Comparison of ENCODE assay signal across 17 cellular contexts in the genomic region with DNA sequence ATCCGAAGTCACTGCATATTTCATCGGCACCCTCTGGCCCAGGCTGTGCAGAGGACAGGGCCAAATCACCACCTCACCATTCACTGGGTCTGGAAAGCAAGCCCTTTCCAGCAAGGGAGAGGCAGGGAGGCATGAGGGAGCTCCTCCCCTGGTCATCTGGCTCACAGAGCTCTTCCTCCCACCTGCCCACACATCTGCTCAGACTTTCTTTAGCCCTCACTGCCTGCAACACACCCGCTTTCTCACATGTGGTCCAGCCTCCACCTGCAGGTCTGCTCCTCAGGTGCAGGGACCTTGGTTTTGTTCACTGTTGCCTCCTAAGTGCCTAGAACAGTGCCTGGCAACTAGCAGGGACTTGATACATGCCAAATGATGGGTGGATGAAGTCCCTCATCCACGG.
DNase-seq lines count a peak whose midpoint lies in the region; ATAC-seq lines count a peak whose summit lies in the region.
"Had no signal": no experiment of that assay in that cellular context is flagged by ENCODE, and none has a peak within 500 bp of the region (broad histone marks: within the 10 kb centered on the region; RNA-seq: fewer than 3 reads in every experiment).

No MANE protein-coding gene starts in this region.

- no peaks in the 10 kb centered on the region for H3K9me3 Mint-ChIP-seq in activated naive CD4-positive, alpha-beta T cell treated with anti-CD3 and anti-CD28 coated beads, Interleukin-2, amount 50 U/mL, for 24 hours
- no peaks in the 10 kb centered on the region for H3K9me3 Mint-ChIP-seq in effector memory CD8-positive, alpha-beta T cell
- no peaks in the 10 kb centered on the region for H3K9me3 Mint-ChIP-seq in stimulated activated memory B cell treated with anti-CD40 and anti-IgM and Interleukin-4, amounts not matched to agents 10 μg/mL and 1 μg/mL and 100 μg/mL, for 72 hours

- no peaks in the 10 kb centered on the region for H3K36me3 Mint-ChIP-seq in activated naive CD4-positive, alpha-beta T cell treated with anti-CD3 and anti-CD28 coated beads, Interleukin-2, amount 50 U/mL, for 24 hours
- peaks cover 47% of the 10 kb centered on the region for H3K36me3 Mint-ChIP-seq in effector memory CD8-positive, alpha-beta T cell (ENCODE audit: insufficient read depth)
- H3K36me3 Mint-ChIP-seq in stimulated activated memory B cell treated with anti-CD40 and anti-IgM and Interleukin-4, amounts not matched to agents 10 μg/mL and 1 μg/mL and 100 μg/mL, for 72 hours = no peaks in the 10 kb centered on the region

- H3K4me1 Mint-ChIP-seq in activated naive CD4-positive, alpha-beta T cell treated with anti-CD3 and anti-CD28 coated beads, Interleukin-2, amount 50 U/mL, for 24 hours = peaks cover 80% of the 10 kb centered on the region
- H3K4me1 Mint-ChIP-seq in effector memory CD8-positive, alpha-beta T cell (ENCODE audit: low read depth in 2 of 2) = peaks cover 55 to 56% of the 10 kb centered on the region in 2 donors
- H3K4me1 Mint-ChIP-seq in stimulated activated memory B cell treated with anti-CD40 and anti-IgM and Interleukin-4, amounts not matched to agents 10 μg/mL and 1 μg/mL and 100 μg/mL, for 72 hours = peaks cover 96% of the 10 kb centered on the region

- ATAC-seq in effector memory CD8-positive, alpha-beta T cell (replicated peaks) = no peak
- no peak for ATAC-seq in stimulated activated memory B cell treated with anti-CD40 and anti-IgM and Interleukin-4, amounts not matched to agents 10 μg/mL and 1 μg/mL and 100 μg/mL, for 72 hours
- ATAC-seq in HG03175 (IDR thresholded peaks at IDR 0.05; ENCODE audit: unreplicated experiment) = no peak
- ATAC-seq: activated CD4-positive, CD25-positive, alpha-beta regulatory T cell treated with anti-CD3 and anti-CD28 coated beads, Interleukin-2, amount 50 U/mL, for 24 hours; mucosa of descending colon had no signal

- DNase-seq in activated naive CD4-positive, alpha-beta T cell treated with Interleukin-2 at 50 U/mL for 16 hours = no peak
- DNase-seq in NCI-H69 (lab: John Stamatoyannopoulos, UW) = peak; percentile 27
- DNase-seq in effector memory CD8-positive, alpha-beta T cell = no peak
- DNase-seq in NCI-H146 (lab: John Stamatoyannopoulos, UW) = no peak
- DNase-seq in NCI-H1694 (lab: John Stamatoyannopoulos, UW) = no peak
- DNase-seq: activated CD8-positive, alpha-beta memory T cell treated with anti-CD3 and anti-CD28 coated beads, Interleukin-2, amount 50 U/mL, for 48 hours; caudate nucleus; GOT3; hypothalamus; NCI-H2029 treated with DMSO at 0.1 percent for 48 hours; stimulated activated naive CD4-positive, alpha-beta T cell treated with Interleukin-2 at 50 U/mL for 16 hours; uterus had no signal

- peak overlapping the region; percentile 5 for H3K27ac Mint-ChIP-seq in activated naive CD4-positive, alpha-beta T cell treated with anti-CD3 and anti-CD28 coated beads, Interleukin-2, amount 50 U/mL, for 24 hours
- peak overlapping the region in 1 of 2 donors; percentile 96 for H3K27ac Mint-ChIP-seq in effector memory CD8-positive, alpha-beta T cell
- H3K27ac Mint-ChIP-seq in stimulated activated memory B cell treated with anti-CD40 and anti-IgM and Interleukin-4, amounts not matched to agents 10 μg/mL and 1 μg/mL and 100 μg/mL, for 72 hours = peak overlapping the region; percentile 81

- no peaks in the 10 kb centered on the region for H3K27me3 Mint-ChIP-seq in activated naive CD4-positive, alpha-beta T cell treated with anti-CD3 and anti-CD28 coated beads, Interleukin-2, amount 50 U/mL, for 24 hours
- no peaks in the 10 kb centered on the region for H3K27me3 Mint-ChIP-seq in effector memory CD8-positive, alpha-beta T cell
- no peaks in the 10 kb centered on the region for H3K27me3 Mint-ChIP-seq in stimulated activated memory B cell treated with anti-CD40 and anti-IgM and Interleukin-4, amounts not matched to agents 10 μg/mL and 1 μg/mL and 100 μg/mL, for 72 hours

- H3K4me3 Mint-ChIP-seq in activated naive CD4-positive, alpha-beta T cell treated with anti-CD3 and anti-CD28 coated beads, Interleukin-2, amount 50 U/mL, for 24 hours = no peak overlapping the region
- peak overlapping the region; percentile 77 to 80 for H3K4me3 Mint-ChIP-seq in effector memory CD8-positive, alpha-beta T cell
- H3K4me3 Mint-ChIP-seq in stimulated activated memory B cell treated with anti-CD40 and anti-IgM and Interleukin-4, amounts not matched to agents 10 μg/mL and 1 μg/mL and 100 μg/mL, for 72 hours = peak overlapping the region; percentile 19
